Comparison of ENCODE assay signal across 20 cellular contexts in the genomic region with DNA sequence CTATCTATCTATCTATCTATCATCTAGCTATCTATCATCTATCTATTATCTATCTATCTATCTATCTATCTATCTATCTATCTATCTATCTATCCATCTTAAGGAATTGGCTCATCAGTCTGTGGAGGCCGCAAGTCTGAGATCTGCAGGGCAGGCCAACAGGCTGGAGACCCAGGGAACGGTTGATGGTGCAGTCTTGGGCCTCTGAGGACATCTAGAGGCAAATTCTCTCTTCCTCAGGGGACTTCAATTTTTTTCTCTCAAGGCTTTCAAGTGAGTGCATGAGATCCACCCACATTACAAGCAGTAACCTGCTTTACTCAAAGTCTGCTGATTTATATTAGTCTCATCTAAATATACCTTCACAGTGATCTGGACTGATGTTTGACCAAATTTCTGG.
DNase-seq lines count a peak whose midpoint lies in the region; FAIRE-seq and TF ChIP-seq lines count a peak whose summit lies in the region.
"Had no signal": no experiment of that assay in that cellular context is flagged by ENCODE, and none has a peak within 500 bp of the region (broad histone marks: within the 10 kb centered on the region; RNA-seq: fewer than 3 reads in every experiment).

No MANE protein-coding gene starts in this region.

- no peak overlapping the region for H2AK5ac ChIP-seq in H9 (ENCODE audit: insufficient read length, low read length)

- H3K36me3 Mint-ChIP-seq in H9 (ENCODE audit: insufficient read depth in 1 of 3, low read depth in 3 of 3) = peaks cover 0 to 4% (median 0%) of the 10 kb centered on the region in 3 experiments; a peak in 2 of 7 replicates
- H3K36me3 Mint-ChIP-seq: activated naive CD8-positive, alpha-beta T cell; naive B cell; type B pancreatic cell had no signal

- no peak overlapping the region for H2AFZ ChIP-seq in H9 (ENCODE audit: low read length)
- no peak overlapping the region for H2AFZ ChIP-seq in hepatocyte
- H2AFZ ChIP-seq: PC-9 had no signal

- no peaks in the 10 kb centered on the region for H3K23me2 ChIP-seq in H9 (ENCODE audit: insufficient read length, low read depth, low read length, poor library complexity, severe bottlenecking)

- in situ Hi-C loops in ACHN (cut with HindIII; ENCODE audit: low pct_ligation_motif_present, low pct_unique_long_range_greater_than_20kb, low sequenced_read_pairs) = no loop called here

- peaks cover 0 to 3% of the 10 kb centered on the region in 2 experiments; a peak in 1 of 4 replicates for H3K4me1 Mint-ChIP-seq in H9
- H3K4me1 Mint-ChIP-seq: activated CD4-positive, alpha-beta T cell treated with anti-CD3 and anti-CD28 coated beads for 36 hours; naive B cell had no signal

- no peak overlapping the region for H3K14ac ChIP-seq in H9 (ENCODE audit: insufficient read depth, low read length)

- H3K4me3 ChIP-seq in hepatocyte = no peak overlapping the region
- H3K4me3 ChIP-seq: PC-9, SK-N-MC had no signal

- H2BK5ac ChIP-seq in H9 (ENCODE audit: insufficient read length, low read length) = no peak overlapping the region

- no peak overlapping the region for H2BK12ac ChIP-seq in H9 (ENCODE audit: insufficient read length, low read depth, low read length)

- H3K27ac Mint-ChIP-seq in H9 = no peak overlapping the region
- H3K27ac Mint-ChIP-seq: activated CD4-positive, alpha-beta T cell treated with anti-CD3 and anti-CD28 coated beads for 36 hours; activated naive CD8-positive, alpha-beta T cell; effector memory CD8-positive, alpha-beta T cell; naive B cell; type B pancreatic cell had no signal

- no peak overlapping the region for H3K9ac ChIP-seq in H9 (ENCODE audit: extremely low read depth, insufficient read length, low read length)

- WGBS in H9 (ENCODE audit: extremely low coverage, insufficient read length, low lambda C conversion rate) = no CpG with 5 or more reads among the region's 2 CpGs
- WGBS in hepatocyte (ENCODE audit: low lambda C conversion rate, missing lambda C conversion rate) = 29% methylated on average over 2 of the region's 2 CpGs

- H4K8ac ChIP-seq in H9 (replicated peaks; ENCODE audit: insufficient read length, low read depth, low read length) = no peak overlapping the region

- H3K18ac ChIP-seq in H9 (ENCODE audit: insufficient read length, low read depth, low read length) = no peak overlapping the region

- H3K27ac ChIP-seq in H9 (ENCODE audit: insufficient read length, low read depth, low read length) = no peak overlapping the region
- no peak overlapping the region for H3K27ac ChIP-seq in hepatocyte
- H3K27ac ChIP-seq: PC-9, SK-N-MC had no signal

- no peaks in the 10 kb centered on the region for H3K36me3 ChIP-seq in hepatocyte (replicated peaks; ENCODE audit: insufficient read depth, low read depth)

- H3K27me3 ChIP-seq in H9 (ENCODE audit: insufficient read depth, low read length) (no peaks in the 10 kb centered on the region), hepatocyte (no peaks in the 10 kb centered on the region)

- no peak overlapping the region for H3K56ac ChIP-seq in H9 (ENCODE audit: insufficient read length, low read depth, low read length)

- H3K79me2 ChIP-seq in H9 (ENCODE audit: insufficient read depth, low read length) (no peaks in the 10 kb centered on the region), hepatocyte (no peaks in the 10 kb centered on the region)

- peaks cover 7% of the 10 kb centered on the region; the same call in 1 of the 2 replicates for H3K27me3 Mint-ChIP-seq in H9 (ENCODE audit: low read depth)

- H4K91ac ChIP-seq in H9 (ENCODE audit: insufficient read length, low read depth, low read length) = no peak overlapping the region

- H2BK120ac ChIP-seq in H9 (ENCODE audit: low read depth, low read length, poor library complexity, severe bottlenecking) = no peak overlapping the region

- H3K4me3 Mint-ChIP-seq in H9 = no peak overlapping the region
- H3K4me3 Mint-ChIP-seq: activated CD4-positive, alpha-beta T cell treated with anti-CD3 and anti-CD28 coated beads for 36 hours; activated naive CD8-positive, alpha-beta T cell; effector memory CD8-positive, alpha-beta T cell; naive B cell; type B pancreatic cell had no signal

- FAIRE-seq in D721Med (lab: Jason Lieb, UNC) = no peak

- H4K5ac ChIP-seq in H9 (ENCODE audit: insufficient read length, low read depth, low read length) = no peak overlapping the region

- TF ChIP-seq CTCF in D721Med (IDR thresholded peaks at IDR 0.05; ENCODE audit: insufficient read depth, missing control alignments) (peak; percentile 24), H9 (conservative IDR thresholded peaks at IDR 0.05) (peak; percentile 51; the same call in 2 of the 3 replicates), hepatocyte (IDR thresholded peaks at IDR 0.05; ENCODE audit: poor library complexity) (peak; percentile 43)

- H3K9me3 Mint-ChIP-seq in H9 = peaks cover 11 to 16% of the 10 kb centered on the region in 2 experiments
- H3K9me3 Mint-ChIP-seq: type B pancreatic cell had no signal

- H3K4me1 ChIP-seq in H9 (ENCODE audit: insufficient read depth, low read length) = no peaks in the 10 kb centered on the region
- H3K4me1 ChIP-seq in hepatocyte (ENCODE audit: insufficient read depth) = no peaks in the 10 kb centered on the region
- H3K4me1 ChIP-seq: Caco-2 had no signal

- H3K4me2 ChIP-seq in H9 (ENCODE audit: insufficient read depth, insufficient read length, low read length) (no peak overlapping the region), hepatocyte (no peak overlapping the region)
- H3K4me2 ChIP-seq: PC-9 had no signal

- DNase-seq in D721Med (ENCODE audit: insufficient read length, low spot score) (no peak), H9 (no peak), OCI-M1 (lab: John Stamatoyannopoulos, UW) (peak; percentile 5), hepatocyte (ENCODE audit: low spot score) (no peak), EL (no peak), NCI-H510A treated with DMSO at 0.1 percent for 48 hours (lab: John Stamatoyannopoulos, UW) (no peak), ACHN (no peak)
- DNase-seq: activated CD4-positive, alpha-beta T cell treated with anti-CD3 and anti-CD28 coated beads for 36 hours; effector memory CD8-positive, alpha-beta T cell; GDM1; MV-4-11; naive B cell; NCI-H2081 treated with DMSO at 0.1 percent for 48 hours; PC-9; right cardiac atrium; T-helper 9 cell had no signal

- no peak overlapping the region for H3T11ph ChIP-seq in H9 (ENCODE audit: low read length)

- H3K9me3 ChIP-seq in H9 (ENCODE audit: control insufficient read depth, low read depth, low read length) = peaks cover 1% of the 10 kb centered on the region
- H3K9me3 ChIP-seq in hepatocyte (ENCODE audit: low read depth) = no peaks in the 10 kb centered on the region
- H3K9me3 ChIP-seq: Caco-2 had no signal

- H4K20me1 ChIP-seq in H9 (ENCODE audit: control insufficient read depth, insufficient read depth, insufficient read length) = no peaks in the 10 kb centered on the region
- H4K20me1 ChIP-seq in hepatocyte (ENCODE audit: insufficient read depth, poor library complexity, severe bottlenecking) = no peaks in the 10 kb centered on the region

- H3K9me2 ChIP-seq in hepatocyte (replicated peaks; ENCODE audit: insufficient read depth) = no peaks in the 10 kb centered on the region

- H3K4ac ChIP-seq in H9 (ENCODE audit: low read depth, low read length) = no peak overlapping the region

- no peak overlapping the region for H2BK15ac ChIP-seq in H9 (ENCODE audit: low read depth, low read length)

- H3K23ac ChIP-seq in H9 (ENCODE audit: insufficient read length, low read depth, low read length) = no peak overlapping the region

- H2BK20ac ChIP-seq in H9 (ENCODE audit: low read depth, low read length, poor library complexity, severe bottlenecking) = no peak overlapping the region

- no peaks in the 10 kb centered on the region for H3K79me1 ChIP-seq in H9 (ENCODE audit: insufficient read depth, low read depth, low read length, poor library complexity, severe bottlenecking)
